In the genomic region with DNA sequence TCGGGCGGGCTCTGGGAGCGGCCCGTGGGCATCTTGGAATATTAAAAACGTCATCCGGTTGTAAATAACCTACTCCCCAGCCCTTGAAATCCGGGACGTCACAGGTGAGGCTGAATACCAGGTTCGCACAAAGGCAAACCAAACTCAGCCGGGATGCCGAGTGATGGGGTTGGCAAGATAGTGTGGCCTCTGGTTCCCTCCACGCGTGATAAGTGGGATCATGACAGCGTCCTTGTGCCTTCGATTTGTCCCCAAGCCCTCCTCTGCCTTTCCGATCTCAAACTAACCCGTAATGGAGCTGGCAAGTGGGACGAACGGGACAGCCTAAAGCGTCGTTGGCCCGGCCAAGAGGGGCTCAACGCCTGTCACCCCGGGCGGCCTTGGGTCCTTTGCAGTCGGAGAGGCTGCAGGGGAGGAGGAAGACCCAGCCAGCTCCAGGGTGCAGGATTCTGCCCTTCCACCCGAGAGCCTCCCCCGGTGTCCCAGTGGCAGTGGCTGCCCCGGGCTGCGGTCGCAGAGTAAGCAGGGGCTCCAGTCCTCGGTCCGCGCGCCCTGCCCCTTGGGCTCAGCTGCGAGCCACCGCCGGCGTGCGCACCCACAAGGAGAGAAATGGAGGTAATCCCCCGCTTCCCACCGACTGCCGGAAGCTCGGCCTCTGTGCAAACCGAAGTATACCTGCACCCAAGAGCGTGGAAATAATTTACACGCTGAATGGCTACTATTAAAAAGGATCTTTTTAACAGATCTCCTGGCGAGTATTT, we compare ENCODE assay signal across 19 cellular contexts. TPM values are rescaled to one million over a fixed set of nuclear protein-coding genes. Genes with fewer than 3 reads are reported as not detected.
DNase-seq lines count a peak whose midpoint lies in the region; ATAC-seq and TF ChIP-seq lines count a peak whose summit lies in the region.
"Had no signal": no experiment of that assay in that cellular context is flagged by ENCODE, and none has a peak within 500 bp of the region (broad histone marks: within the 10 kb centered on the region; RNA-seq: fewer than 3 reads in every experiment).

No MANE protein-coding gene starts in this region.

- peaks cover 24% of the 10 kb centered on the region for H3K4me1 Mint-ChIP-seq in brain
- peaks cover 44% of the 10 kb centered on the region for H3K4me1 Mint-ChIP-seq in nephron progenitor cell

- intact Hi-C loops in tibial artery (cut with DNase I; ENCODE audit: low total_unique reads), result no loop called here

- H3K4me3 Mint-ChIP-seq in brain (peak overlapping the region; percentile 42 to 82 (median 67)), nephron progenitor cell (peak overlapping the region; percentile 76)
- H3K4me3 Mint-ChIP-seq: activated naive CD4-positive, alpha-beta T cell treated with anti-CD3 and anti-CD28 coated beads for 36 hours; central memory CD8-positive, alpha-beta T cell had no signal

- no peak for TF ChIP-seq CTCF in GM06990 (IDR thresholded peaks at IDR 0.05; ENCODE audit: insufficient read depth, low read length, poor library complexity, severe bottlenecking)
- no peak for TF ChIP-seq CTCF in brain (conservative IDR thresholded peaks at IDR 0.05)
- TF ChIP-seq CTCF in nephron progenitor cell (IDR thresholded peaks at IDR 0.05), result no peak
- TF ChIP-seq CTCF in tibial artery (IDR thresholded peaks at IDR 0.05), result no peak

- H3K9me3 ChIP-seq in tibial artery, result no peaks in the 10 kb centered on the region
- H3K9me3 ChIP-seq: right atrium auricular region, vagina had no signal

- DNase-seq in GM06990 (ENCODE audit: extremely low read depth, insufficient read length) (no peak), H7 (peak; percentile 73), nephron progenitor cell (peak; percentile 54), SKM-1 (lab: John Stamatoyannopoulos, UW; ENCODE audit: unreplicated experiment) (no peak), tibial artery (no peak)
- DNase-seq: activated CD4-positive, alpha-beta T cell treated with anti-CD3 and anti-CD28 coated beads for 4 hours; activated naive CD4-positive, alpha-beta T cell treated with anti-CD3 and anti-CD28 coated beads for 36 hours; erythroblast; naive B cell; NCI-H1105; NCI-H446 treated with DMSO at 0.1 percent for 48 hours; PC-3; stimulated activated CD4-positive, alpha-beta T cell treated with anti-CD3 and anti-CD28 coated beads, Interleukin-4, amount 100 ng/mL, for 24 hours had no signal

- peaks cover 4% of the 10 kb centered on the region; the same call in 1 of the 2 replicates for H3K27me3 ChIP-seq in GM06990 (replicated peaks; ENCODE audit: control insufficient read depth, insufficient read depth, low read length)
- peaks cover 100% of the 10 kb centered on the region for H3K27me3 ChIP-seq in H7 (ENCODE audit: control insufficient read depth, insufficient read depth, low read length)
- peaks cover 0 to 85% of the 10 kb centered on the region in 2 donors for H3K27me3 ChIP-seq in tibial artery

- H3K27ac ChIP-seq in tibial artery, result no peak overlapping the region
- H3K27ac ChIP-seq: right atrium auricular region, vagina had no signal

- H3K36me3 Mint-ChIP-seq in brain, result no peaks in the 10 kb centered on the region
- no peaks in the 10 kb centered on the region for H3K36me3 Mint-ChIP-seq in nephron progenitor cell (ENCODE audit: low read depth)

- H3K4me1 ChIP-seq in tibial artery, result peaks cover 0 to 18% (median 9%) of the 10 kb centered on the region in 4 donors

- peaks cover 98% of the 10 kb centered on the region for H3K27me3 Mint-ChIP-seq in brain
- peaks cover 98% of the 10 kb centered on the region for H3K27me3 Mint-ChIP-seq in nephron progenitor cell (ENCODE audit: low read depth, poor library complexity)

- H3K27ac Mint-ChIP-seq in brain, result peak overlapping the region in 1 of 5 experiments; percentile 33
- H3K27ac Mint-ChIP-seq in nephron progenitor cell, result no peak overlapping the region
- H3K27ac Mint-ChIP-seq: activated naive CD4-positive, alpha-beta T cell treated with anti-CD3 and anti-CD28 coated beads for 36 hours had no signal

- H3K4me3 ChIP-seq in GM06990 (replicated peaks; ENCODE audit: low read depth, low read length) (peak overlapping the region; percentile 5; the same call in 1 of the 2 replicates), H7 (ENCODE audit: insufficient read depth, low read depth, low read length) (no peak overlapping the region), tibial artery (no peak overlapping the region)
- H3K4me3 ChIP-seq: right atrium auricular region, vagina had no signal

- peaks cover 0 to 17% (median 7%) of the 10 kb centered on the region in 5 experiments for H3K9me3 Mint-ChIP-seq in brain
- H3K9me3 Mint-ChIP-seq in nephron progenitor cell, result no peaks in the 10 kb centered on the region
- H3K9me3 Mint-ChIP-seq: central memory CD8-positive, alpha-beta T cell had no signal

- H3K36me3 ChIP-seq in GM06990 (ENCODE audit: control insufficient read depth, insufficient read depth, low read length), result no peaks in the 10 kb centered on the region
- no peaks in the 10 kb centered on the region for H3K36me3 ChIP-seq in H7 (replicated peaks; ENCODE audit: control insufficient read depth, insufficient read depth, low read length)
- H3K36me3 ChIP-seq in tibial artery, result no peaks in the 10 kb centered on the region
- H3K36me3 ChIP-seq: right atrium auricular region, vagina had no signal

- ATAC-seq in GM19455 (IDR thresholded peaks at IDR 0.05; ENCODE audit: unreplicated experiment), result no peak
- ATAC-seq: PC-3 had no signal

RNA-seq across cellular contexts. Expression of gene PAX3, which starts 13.4 kb away (rescaled TPM):
- total RNA-seq in H7 (2014; rRNA removed; shearing (Covaris generic)), result not detected in 2 replicates
- not detected for polyA plus RNA-seq in brain (ENCODE audit: insufficient read depth, low read depth, low replicate concordance)
- total RNA-seq: activated naive CD4-positive, alpha-beta T cell treated with anti-CD3 and anti-CD28 coated beads for 36 hours; liver; PC-3; vagina had no signal
- polyA plus RNA-seq: liver had no signal

Comparison
In these comparisons a context has a peak if more than half of its experiments do, and no peak if none do; other contexts are left out.
1. DNase-seq: peak in H7 (single experiment) and nephron progenitor cell (single experiment); none in GM06990 (single experiment), SKM-1 (single experiment) and tibial artery (0 of 2).